Comparison of ENCODE assay signal across 10 cellular contexts in the genomic region with DNA sequence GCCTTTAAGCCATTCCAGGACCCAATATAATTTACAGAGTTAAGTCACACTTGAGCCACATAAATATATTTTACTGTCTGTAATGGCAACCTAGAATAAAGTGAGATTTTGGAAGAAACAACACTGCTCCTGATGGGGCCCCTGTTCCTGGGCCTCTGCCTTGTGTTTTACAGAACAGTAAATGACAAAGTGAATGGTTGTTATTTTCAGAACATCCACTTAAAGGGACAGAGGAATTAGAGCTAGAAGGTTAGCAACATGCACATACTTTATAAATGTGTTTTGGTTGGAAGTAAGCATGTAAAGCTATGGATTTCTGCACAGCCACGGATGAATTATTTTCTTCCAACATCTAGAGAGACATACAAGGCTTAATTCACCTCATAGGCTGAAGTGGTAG. TPM values are rescaled to one million over a fixed set of nuclear protein-coding genes. Genes with fewer than 3 reads are reported as not detected.
A peak's percentile ranks its signal among the peaks of the same experiment; 100 is the strongest.
DNase-seq lines count a peak whose midpoint lies in the region; ATAC-seq and TF ChIP-seq lines count a peak whose summit lies in the region.
"Had no signal": no experiment of that assay in that cellular context is flagged by ENCODE, and none has a peak within 500 bp of the region (broad histone marks: within the 10 kb centered on the region; RNA-seq: fewer than 3 reads in every experiment).

No MANE protein-coding gene starts in this region.

- H4K20me1 ChIP-seq in neural cell (ENCODE audit: insufficient read depth), result no peaks in the 10 kb centered on the region

- no peaks in the 10 kb centered on the region for H3K9me3 Mint-ChIP-seq in CD4-positive, alpha-beta T cell

- H3K9me2 ChIP-seq in neural cell (ENCODE audit: insufficient read depth, low read length), result no peaks in the 10 kb centered on the region

- no peak for TF ChIP-seq EP300 in neural cell (conservative IDR thresholded peaks at IDR 0.05; ENCODE audit: poor library complexity, severe bottlenecking)

- ATAC-seq in CD4-positive, alpha-beta T cell (ENCODE audit: poor library complexity), result no peak
- ATAC-seq in omental fat pad (ENCODE audit: low FRiP score), result no peak
- no peak for ATAC-seq in GM19452 (IDR thresholded peaks at IDR 0.05; ENCODE audit: unreplicated experiment)

- peaks cover 92% of the 10 kb centered on the region for H3K36me3 Mint-ChIP-seq in CD4-positive, alpha-beta T cell (ENCODE audit: low read depth)

- DNase-seq in CD4-positive, alpha-beta T cell, result no peak
- DNase-seq in NOMO-1 treated with dmso at 0.1 percent for 144 hours (lab: John Stamatoyannopoulos, UW; ENCODE audit: unreplicated experiment) (peak; percentile 23), coronary artery (ENCODE audit: low spot score) (no peak), omental fat pad (ENCODE audit: low spot score) (no peak), NCI-H524 (lab: John Stamatoyannopoulos, UW) (no peak), GM19238 (ENCODE audit: insufficient read length, low spot score) (no peak)
- DNase-seq: activated CD4-positive, alpha-beta T cell treated with anti-CD3 and anti-CD28 coated beads for 4 hours; EL had no signal

- intact Hi-C loops in CD4-positive, alpha-beta T cell (cut with DNase I, micrococcal nuclease), result loop anchor here (5.0 kb wide), 3 partner anchors 61 to 196 kb away; no protein-coding TSS in a partner anchor

- POLR2A ChIA-PET in CD4-positive, alpha-beta T cell (lab: Charles Lee), result interaction anchor here (1.0 to 9.6 kb wide), 8 partner anchors 29 to 273 kb away, joined by 3 to 103 read pairs (median 4); a partner anchor contains a TSS

- no peak for TF ChIP-seq RAD21 in neural cell (conservative IDR thresholded peaks at IDR 0.05)

- no peaks in the 10 kb centered on the region for H3K36me3 ChIP-seq in neural cell (ENCODE audit: insufficient read depth, low read length)

- H3K9ac ChIP-seq in neural cell (ENCODE audit: low read length), result no peak overlapping the region

- TF ChIP-seq CTCF in CD4-positive, alpha-beta T cell (IDR thresholded peaks at IDR 0.05), result no peak
- no peak for TF ChIP-seq CTCF in coronary artery (IDR thresholded peaks at IDR 0.05)
- TF ChIP-seq CTCF in neural cell (IDR thresholded peaks at IDR 0.05; ENCODE audit: poor library complexity, severe bottlenecking), result no peak
- TF ChIP-seq CTCF in omental fat pad (IDR thresholded peaks at IDR 0.05), result no peak

- H3K9me3 ChIP-seq in CD4-positive, alpha-beta T cell (ENCODE audit: control insufficient read depth, low read length), result no peaks in the 10 kb centered on the region
- peaks cover 5% of the 10 kb centered on the region for H3K9me3 ChIP-seq in neural cell (ENCODE audit: low read length)

- no peaks in the 10 kb centered on the region for H3K79me2 ChIP-seq in neural cell (replicated peaks; ENCODE audit: insufficient read depth, low read length)

- no peak overlapping the region for H3K4me2 ChIP-seq in neural cell (ENCODE audit: low read length)

- H3K4me1 Mint-ChIP-seq in CD4-positive, alpha-beta T cell (ENCODE audit: low read depth), result peaks cover 60% of the 10 kb centered on the region

- no peaks in the 10 kb centered on the region for H3K27me3 ChIP-seq in CD4-positive, alpha-beta T cell (ENCODE audit: control insufficient read depth, insufficient read depth, low read length)
- H3K27me3 ChIP-seq in neural cell (ENCODE audit: insufficient read depth, low read depth, low read length), result peaks cover 53% of the 10 kb centered on the region

- H3K4me3 ChIP-seq in coronary artery (peak overlapping the region; percentile 70), neural cell (ENCODE audit: low read length) (peak overlapping the region; percentile 74)

- H2AFZ ChIP-seq in neural cell (ENCODE audit: low read depth, low read length), result no peak overlapping the region

- peak overlapping the region; percentile 99 for H3K4me3 Mint-ChIP-seq in CD4-positive, alpha-beta T cell

- H3K27ac Mint-ChIP-seq in CD4-positive, alpha-beta T cell, result peak overlapping the region; percentile 84

- CTCF ChIA-PET in CD4-positive, alpha-beta T cell (lab: Charles Lee), result no interaction called here

- H3K27ac ChIP-seq in CD4-positive, alpha-beta T cell (ENCODE audit: low read depth, low read length), result no peak overlapping the region
- H3K27ac ChIP-seq in coronary artery (peak overlapping the region; percentile 1 to 20), neural cell (ENCODE audit: low read length) (no peak overlapping the region)

- H3F3A ChIP-seq in neural cell (ENCODE audit: insufficient read depth, low read length, poor library complexity, severe bottlenecking), result no peaks in the 10 kb centered on the region

- no peaks in the 10 kb centered on the region for H3K27me3 Mint-ChIP-seq in CD4-positive, alpha-beta T cell

TF ChIP-seq in neural cell, 6 proteins besides CTCF, POLR2A, EP300 and RAD21:
- TF ChIP-seq, protein P1, sequence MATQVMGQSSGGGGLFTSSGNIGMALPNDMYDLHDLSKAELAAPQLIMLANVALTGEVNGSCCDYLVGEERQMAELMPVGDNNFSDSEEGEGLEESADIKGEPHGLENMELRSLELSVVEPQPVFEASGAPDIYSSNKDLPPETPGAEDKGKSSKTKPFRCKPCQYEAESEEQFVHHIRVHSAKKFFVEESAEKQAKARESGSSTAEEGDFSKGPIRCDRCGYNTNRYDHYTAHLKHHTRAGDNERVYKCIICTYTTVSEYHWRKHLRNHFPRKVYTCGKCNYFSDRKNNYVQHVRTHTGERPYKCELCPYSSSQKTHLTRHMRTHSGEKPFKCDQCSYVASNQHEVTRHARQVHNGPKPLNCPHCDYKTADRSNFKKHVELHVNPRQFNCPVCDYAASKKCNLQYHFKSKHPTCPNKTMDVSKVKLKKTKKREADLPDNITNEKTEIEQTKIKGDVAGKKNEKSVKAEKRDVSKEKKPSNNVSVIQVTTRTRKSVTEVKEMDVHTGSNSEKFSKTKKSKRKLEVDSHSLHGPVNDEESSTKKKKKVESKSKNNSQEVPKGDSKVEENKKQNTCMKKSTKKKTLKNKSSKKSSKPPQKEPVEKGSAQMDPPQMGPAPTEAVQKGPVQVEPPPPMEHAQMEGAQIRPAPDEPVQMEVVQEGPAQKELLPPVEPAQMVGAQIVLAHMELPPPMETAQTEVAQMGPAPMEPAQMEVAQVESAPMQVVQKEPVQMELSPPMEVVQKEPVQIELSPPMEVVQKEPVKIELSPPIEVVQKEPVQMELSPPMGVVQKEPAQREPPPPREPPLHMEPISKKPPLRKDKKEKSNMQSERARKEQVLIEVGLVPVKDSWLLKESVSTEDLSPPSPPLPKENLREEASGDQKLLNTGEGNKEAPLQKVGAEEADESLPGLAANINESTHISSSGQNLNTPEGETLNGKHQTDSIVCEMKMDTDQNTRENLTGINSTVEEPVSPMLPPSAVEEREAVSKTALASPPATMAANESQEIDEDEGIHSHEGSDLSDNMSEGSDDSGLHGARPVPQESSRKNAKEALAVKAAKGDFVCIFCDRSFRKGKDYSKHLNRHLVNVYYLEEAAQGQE (IDR thresholded peaks at IDR 0.05; ENCODE audit: borderline replicate concordance), result no peak
- TF ChIP-seq MXI1 (conservative IDR thresholded peaks at IDR 0.05; ENCODE audit: poor library complexity, severe bottlenecking), result no peak
- no peak for TF ChIP-seq SMC3 (conservative IDR thresholded peaks at IDR 0.05; ENCODE audit: poor library complexity)
- TF ChIP-seq TAF1 (IDR thresholded peaks at IDR 0.05; ENCODE audit: low read depth), result no peak
- TF ChIP-seq POLR2AphosphoS5 (IDR thresholded peaks at IDR 0.05), result no peak
- TF ChIP-seq EZH2 (IDR thresholded peaks at IDR 0.05; ENCODE audit: borderline replicate concordance, insufficient read depth, low read length, poor library complexity, severe bottlenecking), result no peak

RNA-seq across cellular contexts. Expression of a gene that starts 3.6 kb away (rescaled TPM):
- 100 to 1,000 TPM; 352 to 356 TPM for total RNA-seq in CD4-positive, alpha-beta T cell
- polyA plus RNA-seq in neural cell, result 6.2 and 12.0 TPM in 2 replicates
- polyA minus RNA-seq in neural cell, result 12.7 and 13.9 TPM in 2 replicates
- 10 to 100 TPM; 39.5 to 87.7 (median 46.4) TPM for total RNA-seq in omental fat pad

Comparison
In these comparisons a context has a peak if more than half of its experiments do, and no peak if none do; other contexts are left out.
1. H3K27ac ChIP-seq: peak in coronary artery (2 of 2); none in CD4-positive, alpha-beta T cell (single experiment) and neural cell (single experiment).